In the genomic region with DNA sequence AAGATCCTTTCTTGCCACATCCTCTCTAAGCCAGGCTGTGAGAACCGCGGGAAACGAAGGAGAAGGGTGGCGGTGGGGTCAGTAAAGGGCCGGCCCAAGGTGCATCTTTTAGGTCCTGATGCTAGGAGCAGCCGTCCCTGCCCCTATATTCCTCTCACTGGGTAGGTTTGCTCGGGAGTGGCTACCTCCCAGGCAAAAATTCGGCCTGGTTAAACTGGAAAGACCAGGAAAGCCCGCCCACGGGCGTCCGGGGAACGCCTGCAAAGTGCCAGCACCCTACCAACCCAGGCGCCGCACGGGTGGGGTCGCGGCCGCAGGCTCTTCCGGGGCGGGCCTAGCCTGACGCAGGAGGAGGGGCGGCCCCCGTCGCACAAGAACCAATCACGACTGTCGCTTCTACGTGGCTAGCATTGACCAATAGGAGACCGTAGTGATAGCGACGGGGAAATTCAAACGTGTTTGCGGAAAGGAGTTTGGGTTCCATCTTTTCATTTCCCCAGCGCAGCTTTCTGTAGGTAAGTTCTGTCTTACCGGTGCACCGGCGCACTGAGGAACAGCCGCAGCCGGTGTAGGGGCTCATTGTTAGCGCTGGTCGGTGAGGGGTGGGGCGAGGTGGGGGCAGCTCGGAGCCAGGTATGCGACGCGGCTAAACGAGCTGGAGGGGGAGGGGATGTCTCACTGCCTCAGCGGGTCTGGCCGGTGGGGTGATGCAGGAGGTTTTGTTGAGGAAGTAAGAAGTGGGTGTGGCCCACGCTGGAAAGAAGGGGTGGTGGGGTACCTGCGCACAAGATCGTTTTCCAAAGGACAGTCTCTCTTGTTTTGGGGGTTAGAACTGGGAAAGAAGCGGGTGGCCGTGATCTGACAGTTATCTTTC, we compare ENCODE assay signal across 1 cellular context.
A peak's percentile ranks its signal among the peaks of the same experiment; 100 is the strongest.
TF ChIP-seq lines count a peak whose summit lies in the region.

A gene (plus strand): TSS at position 451 of the 874 bp plus-strand sequence. CDS start 1,195 bp downstream, outside the sequence.

TF ChIP-seq in HEK293, 187 proteins besides CTCF, POLR2A, EP300 and RAD21 (continued from another document):
- TF ChIP-seq, protein P1, sequence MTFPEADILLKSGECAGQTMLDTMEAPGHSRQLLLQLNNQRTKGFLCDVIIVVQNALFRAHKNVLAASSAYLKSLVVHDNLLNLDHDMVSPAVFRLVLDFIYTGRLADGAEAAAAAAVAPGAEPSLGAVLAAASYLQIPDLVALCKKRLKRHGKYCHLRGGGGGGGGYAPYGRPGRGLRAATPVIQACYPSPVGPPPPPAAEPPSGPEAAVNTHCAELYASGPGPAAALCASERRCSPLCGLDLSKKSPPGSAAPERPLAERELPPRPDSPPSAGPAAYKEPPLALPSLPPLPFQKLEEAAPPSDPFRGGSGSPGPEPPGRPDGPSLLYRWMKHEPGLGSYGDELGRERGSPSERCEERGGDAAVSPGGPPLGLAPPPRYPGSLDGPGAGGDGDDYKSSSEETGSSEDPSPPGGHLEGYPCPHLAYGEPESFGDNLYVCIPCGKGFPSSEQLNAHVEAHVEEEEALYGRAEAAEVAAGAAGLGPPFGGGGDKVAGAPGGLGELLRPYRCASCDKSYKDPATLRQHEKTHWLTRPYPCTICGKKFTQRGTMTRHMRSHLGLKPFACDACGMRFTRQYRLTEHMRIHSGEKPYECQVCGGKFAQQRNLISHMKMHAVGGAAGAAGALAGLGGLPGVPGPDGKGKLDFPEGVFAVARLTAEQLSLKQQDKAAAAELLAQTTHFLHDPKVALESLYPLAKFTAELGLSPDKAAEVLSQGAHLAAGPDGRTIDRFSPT (tag by site-specific recombination; IDR thresholded peaks at IDR 0.05) = peak; percentile 54; the same call in 1 of the 2 replicates
